ENCODE assay signal across 1 cellular context in genomic region chr2:58240595-58240937, GRCh38.
TF ChIP-seq lines count a peak whose summit lies in the region.

No MANE protein-coding gene starts in this region.

TF ChIP-seq in GM23338, 12 proteins besides CTCF, POLR2A, EP300 and RAD21 (continued from another document):
- no peak for TF ChIP-seq STAT1 (IDR thresholded peaks at IDR 0.05; ENCODE audit: unreplicated experiment)
- no peak for TF ChIP-seq EZH2 (IDR thresholded peaks at IDR 0.05; ENCODE audit: low read depth, unreplicated experiment)
- TF ChIP-seq, protein P1, sequence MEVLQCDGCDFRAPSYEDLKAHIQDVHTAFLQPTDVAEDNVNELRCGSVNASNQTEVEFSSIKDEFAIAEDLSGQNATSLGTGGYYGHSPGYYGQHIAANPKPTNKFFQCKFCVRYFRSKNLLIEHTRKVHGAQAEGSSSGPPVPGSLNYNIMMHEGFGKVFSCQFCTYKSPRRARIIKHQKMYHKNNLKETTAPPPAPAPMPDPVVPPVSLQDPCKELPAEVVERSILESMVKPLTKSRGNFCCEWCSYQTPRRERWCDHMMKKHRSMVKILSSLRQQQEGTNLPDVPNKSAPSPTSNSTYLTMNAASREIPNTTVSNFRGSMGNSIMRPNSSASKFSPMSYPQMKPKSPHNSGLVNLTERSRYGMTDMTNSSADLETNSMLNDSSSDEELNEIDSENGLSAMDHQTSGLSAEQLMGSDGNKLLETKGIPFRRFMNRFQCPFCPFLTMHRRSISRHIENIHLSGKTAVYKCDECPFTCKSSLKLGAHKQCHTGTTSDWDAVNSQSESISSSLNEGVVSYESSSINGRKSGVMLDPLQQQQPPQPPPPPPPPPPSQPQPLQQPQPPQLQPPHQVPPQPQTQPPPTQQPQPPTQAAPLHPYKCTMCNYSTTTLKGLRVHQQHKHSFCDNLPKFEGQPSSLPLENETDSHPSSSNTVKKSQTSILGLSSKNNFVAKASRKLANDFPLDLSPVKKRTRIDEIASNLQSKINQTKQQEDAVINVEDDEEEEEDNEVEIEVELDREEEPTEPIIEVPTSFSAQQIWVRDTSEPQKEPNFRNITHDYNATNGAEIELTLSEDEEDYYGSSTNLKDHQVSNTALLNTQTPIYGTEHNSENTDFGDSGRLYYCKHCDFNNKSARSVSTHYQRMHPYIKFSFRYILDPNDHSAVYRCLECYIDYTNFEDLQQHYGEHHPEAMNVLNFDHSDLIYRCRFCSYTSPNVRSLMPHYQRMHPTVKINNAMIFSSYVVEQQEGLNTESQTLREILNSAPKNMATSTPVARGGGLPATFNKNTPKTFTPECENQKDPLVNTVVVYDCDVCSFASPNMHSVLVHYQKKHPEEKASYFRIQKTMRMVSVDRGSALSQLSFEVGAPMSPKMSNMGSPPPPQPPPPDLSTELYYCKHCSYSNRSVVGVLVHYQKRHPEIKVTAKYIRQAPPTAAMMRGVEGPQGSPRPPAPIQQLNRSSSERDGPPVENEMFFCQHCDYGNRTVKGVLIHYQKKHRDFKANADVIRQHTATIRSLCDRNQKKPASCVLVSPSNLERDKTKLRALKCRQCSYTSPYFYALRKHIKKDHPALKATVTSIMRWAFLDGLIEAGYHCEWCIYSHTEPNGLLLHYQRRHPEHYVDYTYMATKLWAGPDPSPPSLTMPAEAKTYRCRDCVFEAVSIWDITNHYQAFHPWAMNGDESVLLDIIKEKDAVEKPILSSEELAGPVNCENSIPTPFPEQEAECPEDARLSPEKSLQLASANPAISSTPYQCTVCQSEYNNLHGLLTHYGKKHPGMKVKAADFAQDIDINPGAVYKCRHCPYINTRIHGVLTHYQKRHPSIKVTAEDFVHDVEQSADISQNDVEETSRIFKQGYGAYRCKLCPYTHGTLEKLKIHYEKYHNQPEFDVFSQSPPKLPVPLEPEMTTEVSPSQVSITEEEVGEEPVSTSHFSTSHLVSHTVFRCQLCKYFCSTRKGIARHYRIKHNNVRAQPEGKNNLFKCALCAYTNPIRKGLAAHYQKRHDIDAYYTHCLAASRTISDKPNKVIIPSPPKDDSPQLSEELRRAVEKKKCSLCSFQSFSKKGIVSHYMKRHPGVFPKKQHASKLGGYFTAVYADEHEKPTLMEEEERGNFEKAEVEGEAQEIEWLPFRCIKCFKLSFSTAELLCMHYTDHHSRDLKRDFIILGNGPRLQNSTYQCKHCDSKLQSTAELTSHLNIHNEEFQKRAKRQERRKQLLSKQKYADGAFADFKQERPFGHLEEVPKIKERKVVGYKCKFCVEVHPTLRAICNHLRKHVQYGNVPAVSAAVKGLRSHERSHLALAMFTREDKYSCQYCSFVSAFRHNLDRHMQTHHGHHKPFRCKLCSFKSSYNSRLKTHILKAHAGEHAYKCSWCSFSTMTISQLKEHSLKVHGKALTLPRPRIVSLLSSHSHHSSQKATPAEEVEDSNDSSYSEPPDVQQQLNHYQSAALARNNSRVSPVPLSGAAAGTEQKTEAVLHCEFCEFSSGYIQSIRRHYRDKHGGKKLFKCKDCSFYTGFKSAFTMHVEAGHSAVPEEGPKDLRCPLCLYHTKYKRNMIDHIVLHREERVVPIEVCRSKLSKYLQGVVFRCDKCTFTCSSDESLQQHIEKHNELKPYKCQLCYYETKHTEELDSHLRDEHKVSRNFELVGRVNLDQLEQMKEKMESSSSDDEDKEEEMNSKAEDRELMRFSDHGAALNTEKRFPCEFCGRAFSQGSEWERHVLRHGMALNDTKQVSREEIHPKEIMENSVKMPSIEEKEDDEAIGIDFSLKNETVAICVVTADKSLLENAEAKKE (CRISPR knock-in tag; IDR thresholded peaks at IDR 0.05), result no peak
